ENCODE assay signal across 27 cellular contexts in the genomic region with DNA sequence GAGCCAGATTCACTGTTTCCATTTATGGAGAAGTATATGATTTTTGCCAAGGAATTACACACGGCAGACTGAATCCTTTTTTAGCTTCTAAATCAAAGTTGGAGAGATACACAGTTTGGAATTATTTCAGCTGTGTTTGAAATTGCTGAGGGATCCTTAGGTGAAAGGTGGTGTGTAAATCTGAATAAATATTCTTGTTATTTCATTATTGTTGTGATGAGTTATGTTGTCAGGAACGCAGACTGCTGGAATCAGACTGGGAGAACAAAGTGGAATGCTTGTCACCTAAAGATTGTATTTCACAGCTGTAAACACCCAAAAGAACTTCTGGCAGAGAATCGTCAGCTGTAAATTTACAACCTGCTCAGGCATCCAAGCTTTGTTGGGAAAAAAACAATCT.
DNase-seq lines count a peak whose midpoint lies in the region; ATAC-seq, FAIRE-seq and TF ChIP-seq lines count a peak whose summit lies in the region.
"Had no signal": no experiment of that assay in that cellular context is flagged by ENCODE, and none has a peak within 500 bp of the region (broad histone marks: within the 10 kb centered on the region; RNA-seq: fewer than 3 reads in every experiment).

No MANE protein-coding gene starts in this region.

- peak overlapping the region; percentile 64 for H3K27ac Mint-ChIP-seq in mesothelial cell of epicardium
- H3K27ac Mint-ChIP-seq in activated CD8-positive, alpha-beta T cell treated with anti-CD3 and anti-CD28 coated beads for 36 hours, result no peak overlapping the region
- H3K27ac Mint-ChIP-seq: CD4-positive, CD25-positive, alpha-beta regulatory T cell; HFFc6 had no signal

- peaks cover 11% of the 10 kb centered on the region; the same call in 1 of the 2 replicates for H3K36me3 ChIP-seq in DOHH2 (ENCODE audit: control insufficient read depth, low read length)
- H3K36me3 ChIP-seq in adipocyte (ENCODE audit: control insufficient read depth, insufficient read depth, low read length, severe bottlenecking), result no peaks in the 10 kb centered on the region
- H3K36me3 ChIP-seq: BE2C had no signal

- no peaks in the 10 kb centered on the region for H3K9me2 ChIP-seq in DOHH2 (replicated peaks; ENCODE audit: control insufficient read depth, low read length)

- H3K27me3 ChIP-seq in DOHH2 (ENCODE audit: control insufficient read depth, low read length) (no peaks in the 10 kb centered on the region), adipocyte (replicated peaks; ENCODE audit: control insufficient read depth, insufficient read depth, low read length) (peaks cover 27% of the 10 kb centered on the region)
- H3K27me3 ChIP-seq: BE2C had no signal

- H3K27me3 Mint-ChIP-seq in mesothelial cell of epicardium (ENCODE audit: low read depth), result no peaks in the 10 kb centered on the region
- peaks cover 7% of the 10 kb centered on the region for H3K27me3 Mint-ChIP-seq in activated CD8-positive, alpha-beta T cell treated with anti-CD3 and anti-CD28 coated beads for 36 hours

- H3K4me2 ChIP-seq in DOHH2 (ENCODE audit: low read length), result no peak overlapping the region

- H3K4me3 ChIP-seq in DOHH2 (ENCODE audit: low read length), result no peak overlapping the region
- H3K4me3 ChIP-seq in adipocyte (ENCODE audit: low read length), result no peak overlapping the region

- no peaks in the 10 kb centered on the region for H3K79me2 ChIP-seq in DOHH2 (ENCODE audit: control insufficient read depth, low read length)

- 0 out of 2 replicates have a peak overlapping the region, but pooled peaks have one; percentile 3 for H3K27ac ChIP-seq in DOHH2 (ENCODE audit: low read depth, low read length)

- ATAC-seq in HG03442 (IDR thresholded peaks at IDR 0.05; ENCODE audit: unreplicated experiment), result no peak
- ATAC-seq in activated CD8-positive, alpha-beta T cell treated with anti-CD3 and anti-CD28 coated beads for 36 hours, result no peak
- ATAC-seq: PC-3 had no signal

- no peaks in the 10 kb centered on the region for H3K36me3 Mint-ChIP-seq in mesothelial cell of epicardium
- no peaks in the 10 kb centered on the region for H3K36me3 Mint-ChIP-seq in activated CD8-positive, alpha-beta T cell treated with anti-CD3 and anti-CD28 coated beads for 36 hours (ENCODE audit: low read depth)
- H3K36me3 Mint-ChIP-seq: CD4-positive, CD25-positive, alpha-beta regulatory T cell had no signal

- DNase-seq in adipocyte (ENCODE audit: low read depth) (peak; percentile 5), mesothelial cell of epicardium (ENCODE audit: low spot score in 2 of 2, unreplicated experiment in 2 of 2) (no peak), NCI-H187 treated with DMSO at 0.1 percent for 48 hours (lab: John Stamatoyannopoulos, UW) (no peak), NCI-H1417 treated with DMSO at 0.1 percent for 48 hours (lab: John Stamatoyannopoulos, UW) (no peak)
- no peak for DNase-seq in activated CD8-positive, alpha-beta T cell treated with anti-CD3 and anti-CD28 coated beads for 36 hours
- DNase-seq: 8988T; BE2C; CD4-positive, CD25-positive, alpha-beta regulatory T cell; COR-L47; DMS 273 treated with DMSO at 0.1 percent for 48 hours; DND-41; H7; HFFc6; IMR-90; MM.1S; NCI-H1092 treated with DMSO at 0.1 percent for 48 hours; NCI-H1694; NCI-H524; NCI-H82; PC-3; RPMI8226; SIG-M5 had no signal

- no peaks in the 10 kb centered on the region for H4K20me1 ChIP-seq in DOHH2 (ENCODE audit: control insufficient read depth, insufficient read depth, low read depth, low read length)

- H3K9ac ChIP-seq in adipocyte (ENCODE audit: low read length), result no peak overlapping the region

- POLR2A ChIA-PET in activated CD8-positive, alpha-beta T cell treated with anti-CD3 and anti-CD28 coated beads for 36 hours (lab: Charles Lee), result no interaction called here

- H3K4me1 Mint-ChIP-seq in mesothelial cell of epicardium, result peaks cover 19% of the 10 kb centered on the region
- no peaks in the 10 kb centered on the region for H3K4me1 Mint-ChIP-seq in activated CD8-positive, alpha-beta T cell treated with anti-CD3 and anti-CD28 coated beads for 36 hours (ENCODE audit: low read depth)
- H3K4me1 Mint-ChIP-seq: CD4-positive, CD25-positive, alpha-beta regulatory T cell had no signal

- H3K4me1 ChIP-seq in DOHH2 (ENCODE audit: control insufficient read depth, low read length), result peaks cover 62% of the 10 kb centered on the region
- peaks cover 4% of the 10 kb centered on the region for H3K4me1 ChIP-seq in adipocyte (ENCODE audit: control insufficient read depth, insufficient read depth, low read length)
- H3K4me1 ChIP-seq: BE2C had no signal

- FAIRE-seq in endometrium (lab: Jason Lieb, UNC), result peak; percentile 93
- FAIRE-seq: G401.6, HTR-8/SVneo had no signal

- TF ChIP-seq CTCF in DOHH2 (IDR thresholded peaks at IDR 0.05; ENCODE audit: low read depth, low read length, poor library complexity, severe bottlenecking) (no peak), mesothelial cell of epicardium (IDR thresholded peaks at IDR 0.05; ENCODE audit: unreplicated experiment) (no peak)
- no peak for TF ChIP-seq CTCF in activated CD8-positive, alpha-beta T cell treated with anti-CD3 and anti-CD28 coated beads for 36 hours (IDR thresholded peaks at IDR 0.05)

- intact Hi-C loops in activated CD8-positive, alpha-beta T cell treated with anti-CD3 and anti-CD28 coated beads for 36 hours (cut with micrococcal nuclease), result no loop called here

- no peaks in the 10 kb centered on the region for H3K9me3 Mint-ChIP-seq in mesothelial cell of epicardium
- no peaks in the 10 kb centered on the region for H3K9me3 Mint-ChIP-seq in activated CD8-positive, alpha-beta T cell treated with anti-CD3 and anti-CD28 coated beads for 36 hours
- H3K9me3 Mint-ChIP-seq: HFFc6 had no signal

- H3F3A ChIP-seq in DOHH2 (ENCODE audit: control insufficient read depth, insufficient read depth), result peaks cover 4% of the 10 kb centered on the region; the same call in 1 of the 2 replicates

- CTCF ChIA-PET in activated CD8-positive, alpha-beta T cell treated with anti-CD3 and anti-CD28 coated beads for 36 hours (lab: Charles Lee), result interaction anchor here (1.3 kb wide), 1 partner anchor 9 kb away, joined by 4 read pairs; no protein-coding TSS in a partner anchor

- H3K4me3 Mint-ChIP-seq in mesothelial cell of epicardium, result no peak overlapping the region
- H3K4me3 Mint-ChIP-seq in activated CD8-positive, alpha-beta T cell treated with anti-CD3 and anti-CD28 coated beads for 36 hours, result no peak overlapping the region
- H3K4me3 Mint-ChIP-seq: CD4-positive, CD25-positive, alpha-beta regulatory T cell; HFFc6 had no signal

- no peaks in the 10 kb centered on the region for H3K9me3 ChIP-seq in DOHH2 (ENCODE audit: control insufficient read depth, insufficient read depth, low read length)
- H3K9me3 ChIP-seq in adipocyte (ENCODE audit: control insufficient read depth, low read length), result no peaks in the 10 kb centered on the region
- H3K9me3 ChIP-seq: BE2C had no signal
